In the genomic region with DNA sequence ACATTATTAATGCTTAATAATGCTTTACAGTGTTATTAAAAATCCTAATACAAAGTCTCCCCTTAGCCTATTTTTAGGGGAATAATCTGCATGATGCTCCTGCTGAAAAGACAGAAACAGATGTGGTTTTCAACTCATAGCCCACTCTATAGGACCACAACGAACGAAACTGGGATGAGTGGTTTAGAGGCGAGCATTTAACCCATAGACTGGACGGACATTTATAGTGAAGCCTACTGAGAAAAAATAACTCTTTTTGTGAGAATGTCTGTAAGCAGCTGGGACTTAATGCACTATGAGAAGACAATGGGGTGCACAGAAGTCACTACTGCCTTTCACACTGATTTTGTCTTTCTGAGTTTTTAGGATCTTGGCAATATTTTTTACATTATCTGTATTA, we compare ENCODE assay signal across 9 cellular contexts.
"Had no signal": no experiment of that assay in that cellular context is flagged by ENCODE, and none has a peak within 500 bp of the region (broad histone marks: within the 10 kb centered on the region; RNA-seq: fewer than 3 reads in every experiment).

No MANE protein-coding gene starts in this region.

- H3K9ac ChIP-seq: GM23248 had no signal

- ATAC-seq: GM23338, HCT116 had no signal

- H3K27ac Mint-ChIP-seq: GM23338, H9, HFFc6 had no signal

- DNase-seq: GM23248, GOT3, H7, H9, HCEC 1CT, HFFc6 had no signal

- H3K4me3 Mint-ChIP-seq: GM23338, H9, HFFc6 had no signal

- H3K9me3 Mint-ChIP-seq: GM23338, H9 had no signal

- H2AFZ ChIP-seq: GM23248, GM23338 had no signal

- H3K9me3 ChIP-seq: HAP-1 had no signal

- H3K4me1 ChIP-seq: HAP-1 had no signal

- H3K36me3 ChIP-seq: HAP-1 had no signal

- H3K27ac ChIP-seq: GM23248 had no signal

- H3K4me2 ChIP-seq: GM23338 had no signal

- H3K4me3 ChIP-seq: GM23248, GM23338, HAP-1 had no signal

- H3K4me1 Mint-ChIP-seq: GM23338, H9 had no signal
